ENCODE assay signal across 18 cellular contexts in genomic region chr6:36793913-36794703, GRCh38. TPM values are rescaled to one million over a fixed set of nuclear protein-coding genes. Genes with fewer than 3 reads are reported as not detected.
DNase-seq lines count a peak whose midpoint lies in the region; FAIRE-seq and TF ChIP-seq lines count a peak whose summit lies in the region.
"Had no signal": no experiment of that assay in that cellular context is flagged by ENCODE, and none has a peak within 500 bp of the region (broad histone marks: within the 10 kb centered on the region; RNA-seq: fewer than 3 reads in every experiment).

No MANE protein-coding gene starts in this region.

- peak overlapping the region; percentile 38 for H3K4me3 Mint-ChIP-seq in glutamatergic neuron (ENCODE audit: unreplicated experiment)
- H3K4me3 Mint-ChIP-seq: activated naive CD8-positive, alpha-beta T cell treated with anti-CD3 and anti-CD28 coated beads, Interleukin-2, amount 10 ng/mL, durations not matched to agents 7 days and 5 days; T-cell had no signal

- H3K27ac Mint-ChIP-seq in glutamatergic neuron (ENCODE audit: unreplicated experiment): peak overlapping the region; percentile 93
- H3K27ac Mint-ChIP-seq: activated naive CD8-positive, alpha-beta T cell treated with anti-CD3 and anti-CD28 coated beads, Interleukin-2, amount 10 ng/mL, durations not matched to agents 7 days and 5 days; T-cell had no signal

- no peak for DNase-seq in GM12891 (ENCODE audit: insufficient read length, low spot score)
- DNase-seq in NCI-H69 (lab: John Stamatoyannopoulos, UW): peak; percentile 75
- DNase-seq in glutamatergic neuron: peak; percentile 73
- DNase-seq in osteoblast (ENCODE audit: insufficient read length, low spot score, missing footprints): peak; percentile 1
- no peak for DNase-seq in cerebellar nuclear complex (lab: John Stamatoyannopoulos, UW)
- DNase-seq in HK-2 (ENCODE audit: unreplicated experiment): no peak
- DNase-seq in thyroid gland: no peak
- DNase-seq in NAMALWA (ENCODE audit: low spot score): no peak
- DNase-seq: activated CD4-positive, alpha-beta T cell treated with anti-CD3 and anti-CD28 coated beads for 1 hour; activated naive CD8-positive, alpha-beta T cell treated with anti-CD3 and anti-CD28 coated beads, Interleukin-2, amount 10 ng/mL, durations not matched to agents 7 days and 5 days; lower lobe of right lung; NCI-H1105 treated with DMSO at 0.1 percent for 48 hours; stimulated activated CD4-positive, alpha-beta T cell treated with anti-CD3 and anti-CD28 coated beads, Interleukin-15, amount 100 ng/mL, for 24 hours; T-cell; tibial artery had no signal

- intact Hi-C loops in thyroid gland (cut with DNase I): no loop called here

- H4K20me1 ChIP-seq in osteoblast (ENCODE audit: insufficient read depth, low read length): no peaks in the 10 kb centered on the region

- no peak for TF ChIP-seq POLR2A in GM12891 (IDR thresholded peaks at IDR 0.05; ENCODE audit: low read depth, low read length)
- no peak for TF ChIP-seq POLR2A in thyroid gland (IDR thresholded peaks at IDR 0.05)

- H3K9me3 ChIP-seq in osteoblast (ENCODE audit: low read depth, low read length) (no peaks in the 10 kb centered on the region), thyroid gland (no peaks in the 10 kb centered on the region)
- H3K9me3 ChIP-seq: lower lobe of right lung, tibial artery had no signal

- FAIRE-seq in GM12891 (lab: Jason Lieb, UNC): peak; percentile 45
- FAIRE-seq: HepG2, RCC 7860 had no signal

- H2AFZ ChIP-seq in osteoblast (ENCODE audit: low read length): no peak overlapping the region

- no peak overlapping the region for H3K4me2 ChIP-seq in osteoblast (ENCODE audit: insufficient read depth, low read length)

- peaks cover 6% of the 10 kb centered on the region for H3K9me3 Mint-ChIP-seq in glutamatergic neuron (ENCODE audit: unreplicated experiment)
- H3K9me3 Mint-ChIP-seq: activated naive CD8-positive, alpha-beta T cell treated with anti-CD3 and anti-CD28 coated beads, Interleukin-2, amount 10 ng/mL, durations not matched to agents 7 days and 5 days; T-cell had no signal

- H3K4me1 Mint-ChIP-seq in glutamatergic neuron (ENCODE audit: low read depth, unreplicated experiment): peaks cover 15% of the 10 kb centered on the region

- H3K27ac ChIP-seq in osteoblast (ENCODE audit: low read depth, low read length) (no peak overlapping the region), thyroid gland (no peak overlapping the region)
- H3K27ac ChIP-seq: lower lobe of right lung, tibial artery had no signal

- 46 to 60% methylated on average over 15 to 17 of the region's 19 CpGs for WGBS in thyroid gland, 2 donors

- TF ChIP-seq CTCF in glutamatergic neuron (IDR thresholded peaks at IDR 0.05; ENCODE audit: partially characterized antibody, unreplicated experiment) (no peak), osteoblast (IDR thresholded peaks at IDR 0.05; ENCODE audit: extremely low read depth, low read depth, low read length) (no peak), thyroid gland (IDR thresholded peaks at IDR 0.05) (no peak)

- H3K36me3 ChIP-seq in osteoblast (ENCODE audit: insufficient read depth, low read length) (no peaks in the 10 kb centered on the region), thyroid gland (no peaks in the 10 kb centered on the region)
- H3K36me3 ChIP-seq: lower lobe of right lung, tibial artery had no signal

- H3K27me3 Mint-ChIP-seq in glutamatergic neuron (ENCODE audit: unreplicated experiment): peaks cover 6% of the 10 kb centered on the region

- H3K4me3 ChIP-seq in osteoblast (ENCODE audit: insufficient read depth, low read length) (no peak overlapping the region), thyroid gland (replicated peaks in 1 of 3) (no peak overlapping the region)
- H3K4me3 ChIP-seq: lower lobe of right lung, tibial artery had no signal

- H3K27me3 ChIP-seq in osteoblast (ENCODE audit: insufficient read depth, low read length): no peaks in the 10 kb centered on the region
- no peaks in the 10 kb centered on the region for H3K27me3 ChIP-seq in thyroid gland

- H3K4me1 ChIP-seq in osteoblast (ENCODE audit: insufficient read depth, low read length) (no peaks in the 10 kb centered on the region), thyroid gland (no peaks in the 10 kb centered on the region)
- H3K4me1 ChIP-seq: lower lobe of right lung, tibial artery had no signal

- H3K79me2 ChIP-seq in osteoblast (ENCODE audit: insufficient read depth, low read length): no peaks in the 10 kb centered on the region

- no peaks in the 10 kb centered on the region for H3K36me3 Mint-ChIP-seq in glutamatergic neuron (ENCODE audit: unreplicated experiment)
- H3K36me3 Mint-ChIP-seq: activated naive CD8-positive, alpha-beta T cell treated with anti-CD3 and anti-CD28 coated beads, Interleukin-2, amount 10 ng/mL, durations not matched to agents 7 days and 5 days; T-cell had no signal

TF ChIP-seq in GM12891, 5 proteins besides CTCF, POLR2A, EP300 and RAD21:
- TF ChIP-seq SPI1 (IDR thresholded peaks at IDR 0.05; ENCODE audit: low read depth, low read length) (no peak), TAF1 (IDR thresholded peaks at IDR 0.05; ENCODE audit: low read depth, low read length) (no peak), POU2F2 (IDR thresholded peaks at IDR 0.05; ENCODE audit: low read depth, low read length) (peak; percentile 67; the same call in 1 of the 2 replicates), POLR2AphosphoS5 (IDR thresholded peaks at IDR 0.05; ENCODE audit: low read depth, low read length) (no peak), PAX5 (IDR thresholded peaks at IDR 0.05; ENCODE audit: insufficient read depth, low read length, severe bottlenecking) (no peak)

RNA-seq across cellular contexts. Expression of gene CPNE5, which starts 45.1 kb away (rescaled TPM):
- 12.4 TPM for polyA plus RNA-seq in GM12891 (2012; ENCODE audit: low read depth, missing spikeins)
- total RNA-seq in glutamatergic neuron (ENCODE audit: unreplicated experiment) (2.9 TPM), osteoblast (under 0.01 TPM in 1 of 2 replicates, not detected in the other), thyroid gland (1 to 10 TPM; 1.1 to 4.6 (median 2.9) TPM)
- total RNA-seq: HepG2, osteocyte had no signal

Comparison
In these comparisons a context has a peak if more than half of its experiments do, and no peak if none do; other contexts are left out.
1. DNase-seq: peak in NCI-H69 (single experiment), glutamatergic neuron (single experiment) and osteoblast (single experiment); none in GM12891 (single experiment), cerebellar nuclear complex (0 of 2), HK-2 (single experiment), thyroid gland (0 of 2) and NAMALWA (single experiment).